ENCODE assay signal across 11 cellular contexts in genomic region chr4:153530996-153531375, GRCh38.
A peak's percentile ranks its signal among the peaks of the same experiment; 100 is the strongest.
DNase-seq lines count a peak whose midpoint lies in the region; ATAC-seq and TF ChIP-seq lines count a peak whose summit lies in the region.
"Had no signal": no experiment of that assay in that cellular context is flagged by ENCODE, and none has a peak within 500 bp of the region (broad histone marks: within the 10 kb centered on the region; RNA-seq: fewer than 3 reads in every experiment).

No MANE protein-coding gene starts in this region.

- H3K27ac ChIP-seq in CD8-positive, alpha-beta memory T cell (ENCODE audit: low read depth, low read length): no peak overlapping the region
- no peak overlapping the region for H3K27ac ChIP-seq in IMR-90 (ENCODE audit: insufficient read depth, low read length)
- H3K27ac ChIP-seq in brain microvascular endothelial cell: no peak overlapping the region

- in situ Hi-C loops in IMR-90 (cut with MboI; ENCODE audit: low sequenced_read_pairs): no loop called here
- in situ Hi-C loops in brain microvascular endothelial cell (cut with HindIII; ENCODE audit: low pct_ligation_motif_present, low sequenced_read_pairs): no loop called here

- H3K4me3 ChIP-seq in CD8-positive, alpha-beta memory T cell (ENCODE audit: low read length): peak overlapping the region; percentile 30
- H3K4me3 ChIP-seq in IMR-90 (ENCODE audit: insufficient read depth, low read depth, low read length) (no peak overlapping the region), brain microvascular endothelial cell (ENCODE audit: low read depth, low read length) (no peak overlapping the region)
- H3K4me3 ChIP-seq: left lung, thoracic aorta had no signal

- dilution Hi-C loops in IMR-90 (cut with HindIII; ENCODE audit: low sequenced_read_pairs, unreplicated experiment): no loop called here

- no peaks in the 10 kb centered on the region for H3K9me3 ChIP-seq in CD8-positive, alpha-beta memory T cell (ENCODE audit: low read length)
- H3K9me3 ChIP-seq in IMR-90 (ENCODE audit: control insufficient read depth, insufficient read depth, low read length): no peaks in the 10 kb centered on the region
- H3K9me3 ChIP-seq: left lung, thoracic aorta had no signal

- peaks cover 95% of the 10 kb centered on the region for H3K4me1 ChIP-seq in CD8-positive, alpha-beta memory T cell (ENCODE audit: insufficient read depth, low read length)
- peaks cover 3% of the 10 kb centered on the region; the same call in 1 of the 2 replicates for H3K4me1 ChIP-seq in IMR-90 (ENCODE audit: control insufficient read depth, insufficient read depth, low read length)

- no peak overlapping the region for H4K5ac ChIP-seq in IMR-90 (ENCODE audit: low read depth, low read length)

- no peak overlapping the region for H4K91ac ChIP-seq in IMR-90 (ENCODE audit: insufficient read depth, low read depth, low read length)

- H3K27me3 Mint-ChIP-seq in CD8-positive, alpha-beta memory T cell: peaks cover 0 to 1% of the 10 kb centered on the region in 2 donors
- no peaks in the 10 kb centered on the region for H3K27me3 Mint-ChIP-seq in natural killer cell (ENCODE audit: low read depth in 2 of 2)

- CTCF ChIA-PET in CD8-positive, alpha-beta memory T cell (lab: Charles Lee): interaction anchor here (0.9 to 3.9 kb wide), 8 partner anchors 8 to 98 kb away, joined by 3 to 18 read pairs (median 4); partner anchors contain the start of gene TMEM131L
- CTCF ChIA-PET in IMR-90 (lab: Yijun Ruan, JAX): interaction anchor here (1.1 to 1.2 kb wide), 3 partner anchors 10 to 65 kb away, joined by 3 to 6 read pairs (median 3); partner anchors contain the start of gene TMEM131L

- no peak overlapping the region for H2BK20ac ChIP-seq in IMR-90 (ENCODE audit: low read depth, low read length)

- H3K36me3 Mint-ChIP-seq in CD8-positive, alpha-beta memory T cell: peaks cover 0 to 14% (median 11%) of the 10 kb centered on the region in 3 donors
- no peaks in the 10 kb centered on the region for H3K36me3 Mint-ChIP-seq in natural killer cell

- no peak overlapping the region for H3K14ac ChIP-seq in IMR-90 (replicated peaks; ENCODE audit: low read depth, low read length)

- intact Hi-C loops in IMR-90 (cut with micrococcal nuclease): no loop called here
- intact Hi-C loops in natural killer cell (cut with micrococcal nuclease): no loop called here
- intact Hi-C loops in posterior cingulate gyrus (cut with DNase I): no loop called here

- H2AK9ac ChIP-seq in IMR-90 (replicated peaks; ENCODE audit: low read depth, low read length, poor library complexity): no peak overlapping the region

- TF ChIP-seq CTCF in IMR-90 (conservative IDR thresholded peaks at IDR 0.05; ENCODE audit: low read depth, low read length) (0 out of 2 replicates have a peak, but pooled peaks have one; percentile 4), brain microvascular endothelial cell (IDR thresholded peaks at IDR 0.05; ENCODE audit: low read depth, low read length, missing control alignments) (peak; percentile 48), natural killer cell (IDR thresholded peaks at IDR 0.05) (no peak)

- TF ChIP-seq POLR2A in IMR-90 (IDR thresholded peaks at IDR 0.05; ENCODE audit: low read depth, low read length): no peak

- H4K20me1 ChIP-seq in IMR-90 (ENCODE audit: insufficient read depth, low read length): no peaks in the 10 kb centered on the region

- no CpG with 5 or more reads among the region's 1 CpG for WGBS in IMR-90 (ENCODE audit: extremely low coverage in 2 of 2, insufficient read length in 1 of 2), 2 experiments

- no peak overlapping the region for H2BK15ac ChIP-seq in IMR-90 (ENCODE audit: low read depth, low read length)

- ATAC-seq in IMR-90 (ENCODE audit: low read depth) (no peak), natural killer cell (no peak), HG03457 (IDR thresholded peaks at IDR 0.05; ENCODE audit: unreplicated experiment) (no peak)

- DNase-seq in CD8-positive, alpha-beta memory T cell: no peak
- no peak for DNase-seq in IMR-90
- DNase-seq in brain microvascular endothelial cell: no peak
- no peak for DNase-seq in natural killer cell
- no peak for DNase-seq in stimulated activated CD8-positive, alpha-beta memory T cell treated with anti-CD3 and anti-CD28 coated beads, Interleukin-4, amount 100 ng/mL, for 48 hours
- no peak for DNase-seq in posterior cingulate gyrus
- DNase-seq: left lung; SIG-M5; stimulated activated CD4-positive, alpha-beta T cell treated with anti-CD3 and anti-CD28 coated beads, Interleukin-12 subunit alpha, Interleukin-12 subunit beta, amount 100 ng/mL, for 4 hours had no signal

- BruUV-seq in IMR-90 (replicated peaks; lab: Mats Ljungman, UMichigan): no TSS peak

- POLR2A ChIA-PET in CD8-positive, alpha-beta memory T cell (lab: Charles Lee): interaction anchor here (0.9 kb wide), 1 partner anchor 45 kb away, joined by 3 read pairs; no protein-coding TSS in a partner anchor
- POLR2A ChIA-PET in IMR-90 (lab: Charles Lee; ENCODE audit: unreplicated experiment): no interaction called here

- H3K4ac ChIP-seq in IMR-90 (ENCODE audit: low read depth, low read length): no peak overlapping the region

- no peak overlapping the region for H2AK5ac ChIP-seq in IMR-90 (ENCODE audit: low read depth, low read length)

- no peak overlapping the region for H3K9ac ChIP-seq in IMR-90 (ENCODE audit: low read depth, low read length)

- H3K23ac ChIP-seq in IMR-90 (ENCODE audit: low read depth, low read length): no peak overlapping the region

- no peaks in the 10 kb centered on the region for H3K27me3 ChIP-seq in CD8-positive, alpha-beta memory T cell (ENCODE audit: insufficient read depth, low read length, poor library complexity, severe bottlenecking)
- H3K27me3 ChIP-seq in IMR-90 (ENCODE audit: control insufficient read depth, insufficient read depth, low read length) (no peaks in the 10 kb centered on the region), brain microvascular endothelial cell (replicated peaks) (no peaks in the 10 kb centered on the region)
- H3K27me3 ChIP-seq: left lung had no signal

- no peak overlapping the region for H2BK120ac ChIP-seq in IMR-90 (ENCODE audit: low read depth, low read length)

- no peak overlapping the region for H4K8ac ChIP-seq in IMR-90 (ENCODE audit: low read depth in 2 of 2, low read length in 2 of 2)

- no peak for TF ChIP-seq RAD21 in IMR-90 (IDR thresholded peaks at IDR 0.05; ENCODE audit: low read length)

- H3K27ac Mint-ChIP-seq in CD8-positive, alpha-beta memory T cell: peak overlapping the region; percentile 85 to 98 (median 90)
- H3K27ac Mint-ChIP-seq in natural killer cell: peak overlapping the region; percentile 90 to 92

- peaks cover 89 to 97% (median 95%) of the 10 kb centered on the region in 3 donors for H3K4me1 Mint-ChIP-seq in CD8-positive, alpha-beta memory T cell
- peaks cover 88 to 93% of the 10 kb centered on the region in 2 donors for H3K4me1 Mint-ChIP-seq in natural killer cell

- H3K79me1 ChIP-seq in IMR-90 (ENCODE audit: low read depth in 1 of 2, low read length in 2 of 2): peaks cover 3 to 7% of the 10 kb centered on the region in 2 experiments; a peak in 2 of 4 replicates

- H3K18ac ChIP-seq in IMR-90 (ENCODE audit: low read depth, low read length): no peak overlapping the region

- no peaks in the 10 kb centered on the region for H3K9me1 ChIP-seq in IMR-90 (ENCODE audit: insufficient read depth, low read length)

- H2AFZ ChIP-seq in IMR-90 (replicated peaks; ENCODE audit: low read length, poor library complexity): no peak overlapping the region

- H3K9me3 Mint-ChIP-seq in CD8-positive, alpha-beta memory T cell: no peaks in the 10 kb centered on the region
- H3K9me3 Mint-ChIP-seq in natural killer cell: no peaks in the 10 kb centered on the region

- peak overlapping the region; percentile 60 to 86 (median 77) for H3K4me3 Mint-ChIP-seq in CD8-positive, alpha-beta memory T cell
- H3K4me3 Mint-ChIP-seq in natural killer cell: peak overlapping the region; percentile 89

- H3K56ac ChIP-seq in IMR-90 (ENCODE audit: extremely low read depth, insufficient read depth, low read length): no peak overlapping the region

- no peak overlapping the region for H2BK5ac ChIP-seq in IMR-90 (ENCODE audit: low read depth, low read length, poor library complexity, severe bottlenecking)

- H3K36me3 ChIP-seq in CD8-positive, alpha-beta memory T cell (ENCODE audit: insufficient read depth, low read length): no peaks in the 10 kb centered on the region
- H3K36me3 ChIP-seq in IMR-90 (ENCODE audit: control insufficient read depth, insufficient read depth, low read length): no peaks in the 10 kb centered on the region
- H3K36me3 ChIP-seq in brain microvascular endothelial cell (replicated peaks): no peaks in the 10 kb centered on the region
- H3K36me3 ChIP-seq: left lung, thoracic aorta had no signal

- no peak overlapping the region for H3K4me2 ChIP-seq in IMR-90 (ENCODE audit: low read depth, low read length)

TF ChIP-seq in IMR-90, 13 proteins besides CTCF, POLR2A, EP300 and RAD21:
- TF ChIP-seq ELK1 (IDR thresholded peaks at IDR 0.05; ENCODE audit: borderline replicate concordance, low read depth, low read length): no peak
